ENCODE assay signal across 25 cellular contexts in the genomic region with DNA sequence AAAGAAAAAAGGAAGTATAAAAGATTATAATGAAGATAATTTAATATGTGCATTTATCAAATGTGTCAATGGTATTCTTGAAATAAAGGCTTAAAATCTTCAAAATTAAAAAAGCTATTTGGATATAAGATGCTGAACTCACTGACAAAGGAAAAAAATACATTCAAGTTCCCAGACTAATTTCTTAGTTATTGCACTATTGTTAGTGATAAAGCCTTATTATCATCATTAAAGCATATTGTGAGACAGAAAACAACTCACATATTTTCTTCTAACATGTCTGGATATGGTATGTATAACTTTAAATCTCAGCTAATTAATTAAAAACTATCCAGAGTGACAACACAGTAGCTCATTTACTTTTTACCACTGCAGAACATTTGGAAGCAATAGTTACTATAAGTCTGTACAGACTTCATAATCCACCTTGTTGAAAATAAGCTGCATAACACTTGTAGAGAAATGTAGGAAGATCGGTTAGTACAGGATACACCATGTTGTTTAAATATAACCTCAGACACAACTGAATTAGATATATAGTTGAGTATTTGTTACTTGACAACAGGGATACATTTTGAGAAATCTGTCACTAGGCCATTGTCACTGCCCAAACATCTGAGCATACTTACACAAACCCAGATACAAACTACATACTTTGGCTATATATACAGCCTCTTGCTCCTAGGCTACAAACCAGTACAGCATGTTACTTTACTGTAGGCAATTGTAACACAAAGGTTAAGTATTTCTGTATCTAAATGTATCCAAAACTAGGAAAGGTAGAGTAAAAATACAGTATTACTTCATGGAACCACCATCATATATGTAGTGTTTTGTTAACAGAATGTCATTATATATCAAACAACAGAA. TPM values are rescaled to one million over a fixed set of nuclear protein-coding genes. Genes with fewer than 3 reads are reported as not detected.
DNase-seq lines count a peak whose midpoint lies in the region; ATAC-seq, FAIRE-seq and TF ChIP-seq lines count a peak whose summit lies in the region.
"Had no signal": no experiment of that assay in that cellular context is flagged by ENCODE, and none has a peak within 500 bp of the region (broad histone marks: within the 10 kb centered on the region; RNA-seq: fewer than 3 reads in every experiment).

No MANE protein-coding gene starts in this region.

- peaks cover 44% of the 10 kb centered on the region for H3K79me2 ChIP-seq in keratinocyte (ENCODE audit: control insufficient read depth, insufficient read depth, low read length)

- peak overlapping the region; percentile 0 for H3K27ac ChIP-seq in cardiac muscle cell
- H3K27ac ChIP-seq in right cardiac atrium (ENCODE audit: low read length) = no peak overlapping the region
- peak overlapping the region; percentile 93 for H3K27ac ChIP-seq in angular gyrus (ENCODE audit: low read depth, low read length)
- no peak overlapping the region for H3K27ac ChIP-seq in keratinocyte (ENCODE audit: control insufficient read depth, insufficient read depth, low read length)
- H3K27ac ChIP-seq: brain microvascular endothelial cell, left ventricle myocardium inferior had no signal

- no peaks in the 10 kb centered on the region for H3K9me1 ChIP-seq in keratinocyte (ENCODE audit: control insufficient read depth, extremely low read depth, insufficient read depth, low read length)

- DNase-seq in cardiac muscle cell (ENCODE audit: low read depth in 1 of 2, low spot score in 1 of 2) = no peak
- no peak for DNase-seq in right cardiac atrium
- no peak for DNase-seq in keratinocyte (ENCODE audit: low read depth, low spot score)
- DNase-seq in RPMI8226 = no peak
- DNase-seq in GF-D8 (lab: John Stamatoyannopoulos, UW) = no peak
- DNase-seq in sciatic nerve (ENCODE audit: low spot score) = no peak
- DNase-seq: 8988T; activated CD4-positive, alpha-beta memory T cell treated with anti-CD3 and anti-CD28 coated beads for 36 hours; activated effector memory CD4-positive, alpha-beta T cell treated with anti-CD3 and anti-CD28 coated beads, Interleukin-2, amount 50 U/mL, for 16 hours; activated naive CD8-positive, alpha-beta T cell treated with anti-CD3 and anti-CD28 coated beads, Interleukin-2, amount 50 U/mL, for 24 hours; activated T-cell treated with anti-CD3 and anti-CD28 coated beads for 4 hours; brain microvascular endothelial cell; Calu3; left ventricle myocardium inferior; NCI-H1417 treated with DMSO at 0.1 percent for 48 hours; NCI-H524 treated with DMSO at 0.1 percent for 48 hours; stimulated activated CD4-positive, alpha-beta T cell treated with anti-CD3 and anti-CD28 coated beads, Interleukin-1b, Interleukin-23, amount 100 ng/mL, for 48 hours; stimulated activated naive B cell treated with anti-CD40 and anti-IgM and Interleukin-4, amounts not matched to agents 10 μg/mL and 1 μg/mL and 100 μg/mL, for 72 hours; T-helper 2 cell had no signal

- H3K4me2 ChIP-seq in keratinocyte (ENCODE audit: control insufficient read depth, extremely low read depth, insufficient read depth, low read depth, low read length) = no peak overlapping the region

- no peaks in the 10 kb centered on the region for H3K36me3 ChIP-seq in cardiac muscle cell
- peaks cover 0 to 24% of the 10 kb centered on the region in 2 experiments for H3K36me3 ChIP-seq in keratinocyte (ENCODE audit: control insufficient read depth in 2 of 2, extremely low read depth in 1 of 2, insufficient read depth in 2 of 2, low read length in 2 of 2)
- H3K36me3 ChIP-seq: brain microvascular endothelial cell, left ventricle myocardium inferior had no signal

- H3K27me3 ChIP-seq in cardiac muscle cell (no peaks in the 10 kb centered on the region), right cardiac atrium (ENCODE audit: control insufficient read depth, insufficient read depth) (no peaks in the 10 kb centered on the region), keratinocyte (ENCODE audit: control insufficient read depth, extremely low read depth, insufficient read depth, low read length) (no peaks in the 10 kb centered on the region)
- H3K27me3 ChIP-seq: brain microvascular endothelial cell had no signal

- TF ChIP-seq CTCF in cardiac muscle cell (IDR thresholded peaks at IDR 0.05; ENCODE audit: low read depth, low read length) (no peak), keratinocyte (optimal IDR thresholded peaks at IDR 0.05 in 1 of 3, IDR thresholded peaks at IDR 0.05 in 1 of 3, conservative IDR thresholded peaks at IDR 0.05 in 1 of 3; ENCODE audit: extremely low read depth in 1 of 3, insufficient read depth in 2 of 3, low read length in 3 of 3) (no peak)

- 69% methylated on average over 1 of the region's 1 CpG for WGBS in right cardiac atrium

- peak; percentile 72 for FAIRE-seq in keratinocyte (lab: Jason Lieb, UNC)
- FAIRE-seq: H1 had no signal

- H3K9me3 ChIP-seq in cardiac muscle cell (ENCODE audit: low read depth) = no peaks in the 10 kb centered on the region
- no peaks in the 10 kb centered on the region for H3K9me3 ChIP-seq in right cardiac atrium (ENCODE audit: control insufficient read depth, low read length)
- no peaks in the 10 kb centered on the region for H3K9me3 ChIP-seq in keratinocyte (ENCODE audit: control insufficient read depth, low read depth, low read length)
- H3K9me3 ChIP-seq: left ventricle myocardium inferior had no signal

- H2AFZ ChIP-seq in keratinocyte (ENCODE audit: control insufficient read depth, low read length) = peak overlapping the region; percentile 23

- H4K20me1 ChIP-seq in keratinocyte (ENCODE audit: control insufficient read depth, extremely low read depth, insufficient read depth, low read length) = no peaks in the 10 kb centered on the region

- dilution Hi-C loops in keratinocyte (cut with MboI; ENCODE audit: extremely low pct_ligation_motif_present, low sequenced_read_pairs) = no loop called here

- peaks cover 4% of the 10 kb centered on the region for H3K4me1 ChIP-seq in cardiac muscle cell (ENCODE audit: low read depth)
- H3K4me1 ChIP-seq in right cardiac atrium (ENCODE audit: control insufficient read depth, insufficient read depth, low read length) = no peaks in the 10 kb centered on the region
- H3K4me1 ChIP-seq in keratinocyte (ENCODE audit: control insufficient read depth, extremely low read depth, insufficient read depth, low read length) = peaks cover 36% of the 10 kb centered on the region

- intact Hi-C loops in right cardiac atrium (cut with DNase I) = no loop called here
- intact Hi-C loops in sciatic nerve (cut with DNase I) = no loop called here

- H3K4me3 ChIP-seq in cardiac muscle cell = no peak overlapping the region
- no peak overlapping the region for H3K4me3 ChIP-seq in right cardiac atrium (ENCODE audit: low read length)
- no peak overlapping the region for H3K4me3 ChIP-seq in keratinocyte (ENCODE audit: control insufficient read depth in 2 of 3, extremely low read depth in 1 of 3, insufficient read depth in 2 of 3, low read depth in 1 of 3, low read length in 3 of 3)
- H3K4me3 ChIP-seq: left ventricle myocardium inferior had no signal

- no peak for ATAC-seq in right cardiac atrium
- ATAC-seq in HG03378 (IDR thresholded peaks at IDR 0.05; ENCODE audit: unreplicated experiment) = no peak
- ATAC-seq in sciatic nerve = no peak
- ATAC-seq: activated naive CD8-positive, alpha-beta T cell treated with anti-CD3 and anti-CD28 coated beads, Interleukin-2, amount 50 U/mL, for 24 hours; natural killer cell treated with Interleukin-12 subunit alpha and Interleukin-12 subunit beta and Interleukin-15 and Interleukin-18, amount 100 ng/mL, for 72 hours; stimulated activated naive B cell treated with anti-CD40 and anti-IgM and Interleukin-4, amounts not matched to agents 10 μg/mL and 1 μg/mL and 100 μg/mL, for 72 hours; WTC11 had no signal

- H3K9ac ChIP-seq in keratinocyte (ENCODE audit: control insufficient read depth, extremely low read depth, insufficient read depth, low read length) = no peak overlapping the region

RNA-seq across cellular contexts. Expression of a gene that starts 12.8 kb away (rescaled TPM):
- total RNA-seq in cardiac muscle cell (35.9 and 38.2 TPM in 2 replicates), right cardiac atrium (10 to 100 TPM; 32.6 to 40.9 (median 35.0) TPM), sciatic nerve (42.8 TPM)
- polyA plus RNA-seq in cardiac muscle cell (57.4 and 65.9 TPM in 2 replicates), right cardiac atrium (60.3 TPM), keratinocyte (15.6 to 36.6 TPM (median 33.4 TPM) in 3 replicates)
- 12.9 TPM for polyA plus RNA-seq in keratinocyte (2011; ENCODE audit: low read depth)
- 24.8 and 46.1 TPM in 2 replicates for polyA plus RNA-seq in keratinocyte (2011; cell fraction: cytosol; rRNA removed)
- 20.5 and 26.7 TPM in 2 replicates for polyA plus RNA-seq in keratinocyte (2011; cell fraction: nucleus; rRNA removed)
- polyA plus RNA-seq in keratinocyte (2012; ENCODE audit: low replicate concordance) = 31.5 and 34.6 TPM in 2 replicates
- polyA minus RNA-seq in keratinocyte = 1.9 to 9.4 TPM (median 4.4 TPM) in 3 replicates
- polyA minus RNA-seq in keratinocyte (2011; cell fraction: cytosol; rRNA and poly(A)+ RNA removed) = 8.1 TPM
- polyA minus RNA-seq in keratinocyte (2011; cell fraction: nucleus; rRNA and poly(A)+ RNA removed) = 3.4 and 5.0 TPM in 2 replicates

RNA-seq across cellular contexts. Expression of a gene that starts 13.6 kb away (rescaled TPM):
- 55.6 and 66.3 TPM in 2 replicates for total RNA-seq in cardiac muscle cell
- 39.0 and 96.5 TPM in 2 replicates for polyA plus RNA-seq in cardiac muscle cell
- 10 to 100 TPM; 80.8 to 90.1 (median 88.3) TPM for total RNA-seq in right cardiac atrium
- 52.8 TPM for polyA plus RNA-seq in right cardiac atrium
- 38.9 to 63.1 TPM (median 50.4 TPM) in 3 replicates for polyA plus RNA-seq in keratinocyte
- polyA plus RNA-seq in keratinocyte (2011; ENCODE audit: low read depth) = 58.7 TPM
- polyA plus RNA-seq in keratinocyte (2011; cell fraction: cytosol; rRNA removed) = 33.6 and 66.5 TPM in 2 replicates
- 57.7 and 69.8 TPM in 2 replicates for polyA plus RNA-seq in keratinocyte (2011; cell fraction: nucleus; rRNA removed)
- 32.3 and 46.8 TPM in 2 replicates for polyA plus RNA-seq in keratinocyte (2012; ENCODE audit: low replicate concordance)
- 33.0 to 79.0 TPM (median 57.3 TPM) in 3 replicates for polyA minus RNA-seq in keratinocyte
- 47.8 TPM for polyA minus RNA-seq in keratinocyte (2011; cell fraction: cytosol; rRNA and poly(A)+ RNA removed)
- 49.9 and 80.8 TPM in 2 replicates for polyA minus RNA-seq in keratinocyte (2011; cell fraction: nucleus; rRNA and poly(A)+ RNA removed)
- 97.4 TPM for total RNA-seq in sciatic nerve

RNA-seq across cellular contexts. Expression of a gene that starts 34.1 kb away (rescaled TPM):
- total RNA-seq in cardiac muscle cell = 0.09 and 0.60 TPM in 2 replicates
- 0.24 and 0.35 TPM in 2 replicates for polyA plus RNA-seq in cardiac muscle cell
- 10 to 100 TPM in 1 of 4 donors, 1 to 10 TPM in 3; 6.3 to 10.9 (median 8.2) TPM for total RNA-seq in right cardiac atrium
- polyA plus RNA-seq in right cardiac atrium = 9.8 TPM
- 0.58 to 1.2 TPM (median 1.1 TPM) in 3 replicates for polyA plus RNA-seq in keratinocyte
- polyA plus RNA-seq in keratinocyte (2011; ENCODE audit: low read depth) = 0.37 TPM
- 0.64 and 1.1 TPM in 2 replicates for polyA plus RNA-seq in keratinocyte (2011; cell fraction: cytosol; rRNA removed)
- polyA plus RNA-seq in keratinocyte (2011; cell fraction: nucleus; rRNA removed) = 0.33 and 0.88 TPM in 2 replicates
- 0.83 and 1.3 TPM in 2 replicates for polyA plus RNA-seq in keratinocyte (2012; ENCODE audit: low replicate concordance)
- polyA minus RNA-seq in keratinocyte = 0.20 to 0.54 TPM (median 0.43 TPM) in 3 replicates
- not detected for polyA minus RNA-seq in keratinocyte (2011; cell fraction: cytosol; rRNA and poly(A)+ RNA removed)
- polyA minus RNA-seq in keratinocyte (2011; cell fraction: nucleus; rRNA and poly(A)+ RNA removed) = 0.54 TPM in 1 of 2 replicates, not detected in the other
- total RNA-seq in sciatic nerve = 9.1 TPM
- total RNA-seq: SK-MEL-5 had no signal

Comparison
In these comparisons a context has a peak if more than half of its experiments do, and no peak if none do; other contexts are left out.
1. H3K27ac ChIP-seq: peak in cardiac muscle cell (single experiment) and angular gyrus (single experiment); none in right cardiac atrium (single experiment) and keratinocyte (single experiment).